ENCODE assay signal across 18 cellular contexts in the genomic region with DNA sequence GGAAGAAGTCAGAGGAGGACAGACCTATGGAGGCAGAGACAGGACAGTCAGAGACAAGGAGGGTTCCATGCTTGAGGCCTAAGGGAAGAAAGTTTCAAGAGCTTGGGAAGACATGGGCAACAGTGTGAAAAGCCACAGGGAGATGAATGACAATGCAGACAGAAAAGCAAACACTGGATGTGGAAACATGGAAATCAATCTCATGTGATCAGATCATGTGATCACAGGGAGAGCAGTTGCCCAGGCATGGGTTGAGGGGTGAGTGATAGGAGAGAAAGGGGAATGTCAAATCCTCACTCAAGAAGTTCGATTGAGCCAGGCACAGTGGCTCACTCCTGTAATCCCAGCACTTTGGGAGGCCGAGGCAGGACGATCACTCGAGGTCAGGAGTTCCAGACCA. TPM values are rescaled to one million over a fixed set of nuclear protein-coding genes. Genes with fewer than 3 reads are reported as not detected.
DNase-seq lines count a peak whose midpoint lies in the region; ATAC-seq, FAIRE-seq and TF ChIP-seq lines count a peak whose summit lies in the region.
"Had no signal": no experiment of that assay in that cellular context is flagged by ENCODE, and none has a peak within 500 bp of the region (broad histone marks: within the 10 kb centered on the region; RNA-seq: fewer than 3 reads in every experiment).

No MANE protein-coding gene starts in this region.

- no peak overlapping the region for H2BK120ac ChIP-seq in mesendoderm (ENCODE audit: low read depth, low read length)

- no peak for TF ChIP-seq POLR2A in K562 (conservative IDR thresholded peaks at IDR 0.05)

- H3K36me3 ChIP-seq in K562 (ENCODE audit: control insufficient read depth, insufficient read depth, low read length) (no peaks in the 10 kb centered on the region), mesendoderm (ENCODE audit: control insufficient read depth, insufficient read depth, low read length) (no peaks in the 10 kb centered on the region)
- H3K36me3 ChIP-seq: HAP-1 had no signal

- H3K23ac ChIP-seq in mesendoderm (ENCODE audit: low read length), result no peak overlapping the region

- peak overlapping the region; percentile 72 for H2AFZ ChIP-seq in K562 (ENCODE audit: low read depth, low read length)

- DNase-seq in HL-60 (ENCODE audit: low read depth in 1 of 2, low spot score in 1 of 2) (no peak), K562 (ENCODE audit: extremely low read depth in 1 of 4, low spot score in 3 of 4) (no peak), mesendoderm (no peak), NCI-H524 (lab: John Stamatoyannopoulos, UW) (no peak), GF-D8 (lab: John Stamatoyannopoulos, UW) (no peak), iPS-NIHi11 (ENCODE audit: low spot score) (no peak)
- no peak for DNase-seq in activated T-cell treated with anti-CD3 and anti-CD28 coated beads, Interleukin-2, amount 50 U/mL, for 1 hour
- DNase-seq: AML-193; CD4-positive, CD25-positive, alpha-beta regulatory T cell; COR-L47; Karpas-422; MM.1S; NCI-H1105; NCI-H510A; SHP77; T-helper 1 cell had no signal

- no peak for ATAC-seq in K562

- intact Hi-C loops in K562 (cut with micrococcal nuclease), result no loop called here

- H3K79me2 ChIP-seq in K562 (ENCODE audit: control insufficient read depth, insufficient read depth, low read length) (no peaks in the 10 kb centered on the region), mesendoderm (ENCODE audit: control insufficient read depth, insufficient read depth, low read length) (no peaks in the 10 kb centered on the region)

- H3K9ac ChIP-seq in K562 (ENCODE audit: insufficient read depth in 1 of 2, low read depth in 2 of 2, low read length in 2 of 2), result peak overlapping the region in 1 of 2 experiments; percentile 41; a peak in 1 of 4 replicates
- no peak overlapping the region for H3K9ac ChIP-seq in mesendoderm (ENCODE audit: low read length)

- H3K4me3 ChIP-seq in HL-60 (replicated peaks; ENCODE audit: insufficient read depth, low read length) (no peak overlapping the region), K562 (no peak overlapping the region), mesendoderm (ENCODE audit: low read length) (no peak overlapping the region)
- H3K4me3 ChIP-seq: HAP-1 had no signal

- no peaks in the 10 kb centered on the region for H3K27me3 ChIP-seq in HL-60 (ENCODE audit: insufficient read depth, poor library complexity, severe bottlenecking)
- no peaks in the 10 kb centered on the region for H3K27me3 ChIP-seq in K562 (ENCODE audit: control insufficient read depth in 2 of 2, insufficient read depth in 2 of 2, low read length in 2 of 2)
- no peaks in the 10 kb centered on the region for H3K27me3 ChIP-seq in mesendoderm (ENCODE audit: insufficient read depth, low read length, poor library complexity)

- H3K4me2 ChIP-seq in K562 (ENCODE audit: insufficient read depth, low read length), result no peak overlapping the region
- no peak overlapping the region for H3K4me2 ChIP-seq in mesendoderm (ENCODE audit: low read length)

- H4K8ac ChIP-seq in mesendoderm (ENCODE audit: low read depth, low read length), result no peak overlapping the region

- BruUV-seq in K562 (replicated peaks; lab: Mats Ljungman, UMichigan), result no TSS peak

- TF ChIP-seq EP300 in K562 (IDR thresholded peaks at IDR 0.05; ENCODE audit: low read length), result no peak

- 70% methylated on average over 4 of the region's 4 CpGs for WGBS in K562 (ENCODE audit: insufficient coverage, low coverage, missing lambda C conversion rate)
- WGBS in mesendoderm (ENCODE audit: extremely low coverage, insufficient coverage, low lambda C conversion rate), result no CpG with 5 or more reads among the region's 4 CpGs

- H3K18ac ChIP-seq in mesendoderm (ENCODE audit: low read length), result no peak overlapping the region

- no peaks in the 10 kb centered on the region for H3K9me3 ChIP-seq in K562 (replicated peaks; ENCODE audit: control insufficient read depth, insufficient read depth, low read depth, low read length)
- H3K9me3 ChIP-seq: HAP-1 had no signal

- no peaks in the 10 kb centered on the region for H3K79me1 ChIP-seq in mesendoderm (ENCODE audit: low read length)

- no peak for FAIRE-seq in K562 (lab: Jason Lieb, UNC)
- FAIRE-seq: G401.6 had no signal

- no peak overlapping the region for H2BK15ac ChIP-seq in mesendoderm (replicated peaks; ENCODE audit: low read depth)

- H4K20me1 ChIP-seq in K562 (replicated peaks; ENCODE audit: control insufficient read depth, insufficient read depth, low read length), result no peaks in the 10 kb centered on the region

- no peak overlapping the region for H3K56ac ChIP-seq in mesendoderm (ENCODE audit: low read length)

- in situ Hi-C loops in K562 (cut with MboI), result no loop called here

- H3K9me1 ChIP-seq in K562 (ENCODE audit: control insufficient read depth, insufficient read depth, low read length), result no peaks in the 10 kb centered on the region

- TF ChIP-seq CTCF in HL-60 (IDR thresholded peaks at IDR 0.05; ENCODE audit: insufficient read depth, low read length), result no peak
- no peak for TF ChIP-seq CTCF in K562 (IDR thresholded peaks at IDR 0.05 in 2 of 3, conservative IDR thresholded peaks at IDR 0.05 in 1 of 3; ENCODE audit: insufficient read depth in 2 of 3, low read depth in 1 of 3, low read length in 3 of 3)

- H3K4me1 ChIP-seq in K562 (replicated peaks in 1 of 2; ENCODE audit: control insufficient read depth in 2 of 2, insufficient read depth in 2 of 2, low read length in 2 of 2) (peaks cover 13% of the 10 kb centered on the region in 2 experiments), mesendoderm (ENCODE audit: control insufficient read depth, low read depth, low read length) (peaks cover 4% of the 10 kb centered on the region)
- H3K4me1 ChIP-seq: HAP-1 had no signal

- no peak overlapping the region for H2BK5ac ChIP-seq in mesendoderm (ENCODE audit: low read length)

- TF ChIP-seq RAD21 in K562 (CRISPR knock-in tag; conservative IDR thresholded peaks at IDR 0.05 in 1 of 2, IDR thresholded peaks at IDR 0.05 in 1 of 2), result no peak

- no peak overlapping the region for H3K4ac ChIP-seq in mesendoderm (ENCODE audit: low read depth, low read length)

- peak overlapping the region; percentile 43; the same call in 1 of the 2 replicates for H3K27ac ChIP-seq in HL-60 (replicated peaks)
- no peak overlapping the region for H3K27ac ChIP-seq in K562 (ENCODE audit: extremely low read depth, low read depth, low read length)
- H3K27ac ChIP-seq in mesendoderm (ENCODE audit: low read depth, low read length), result no peak overlapping the region

- CTCF ChIA-PET in K562 (lab: Yijun Ruan, JAX; ENCODE audit: low intra/inter-chr PET ratio), result no interaction called here

- H4K5ac ChIP-seq in mesendoderm (ENCODE audit: low read length), result no peak overlapping the region

- POLR2A ChIA-PET in K562 (lab: Yijun Ruan, JAX), result no interaction called here

- peak overlapping the region; percentile 58 for H2AK5ac ChIP-seq in mesendoderm (ENCODE audit: low read length)

TF ChIP-seq in K562, 482 proteins besides CTCF, POLR2A, EP300 and RAD21 (continues in another document):
- TF ChIP-seq MEF2D (tag; conservative IDR thresholded peaks at IDR 0.05; ENCODE audit: low read depth), result 0 out of 2 replicates have a peak, but pooled peaks have one; percentile 56
- TF ChIP-seq, protein P1, sequence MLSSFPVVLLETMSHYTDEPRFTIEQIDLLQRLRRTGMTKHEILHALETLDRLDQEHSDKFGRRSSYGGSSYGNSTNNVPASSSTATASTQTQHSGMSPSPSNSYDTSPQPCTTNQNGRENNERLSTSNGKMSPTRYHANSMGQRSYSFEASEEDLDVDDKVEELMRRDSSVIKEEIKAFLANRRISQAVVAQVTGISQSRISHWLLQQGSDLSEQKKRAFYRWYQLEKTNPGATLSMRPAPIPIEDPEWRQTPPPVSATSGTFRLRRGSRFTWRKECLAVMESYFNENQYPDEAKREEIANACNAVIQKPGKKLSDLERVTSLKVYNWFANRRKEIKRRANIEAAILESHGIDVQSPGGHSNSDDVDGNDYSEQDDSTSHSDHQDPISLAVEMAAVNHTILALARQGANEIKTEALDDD (IDR thresholded peaks at IDR 0.05), result no peak
- TF ChIP-seq CEBPG (CRISPR knock-in tag; IDR thresholded peaks at IDR 0.05), result no peak
- TF ChIP-seq CEBPG (tag; conservative IDR thresholded peaks at IDR 0.05 in 1 of 2, IDR thresholded peaks at IDR 0.05 in 1 of 2), result peak in 1 of 2 experiments; percentile 23; a peak in 1 of 4 replicates
- peak; percentile 31; the same call in 1 of the 2 replicates for TF ChIP-seq CBFA2T2 (conservative IDR thresholded peaks at IDR 0.05)
- peak; percentile 83 for TF ChIP-seq RAD51 (IDR thresholded peaks at IDR 0.05; ENCODE audit: borderline replicate concordance, low read depth)
- peak in 1 of 2 experiments; percentile 36; a peak in 1 of 4 replicates for TF ChIP-seq FOXK2 (conservative IDR thresholded peaks at IDR 0.05 in 1 of 2, IDR thresholded peaks at IDR 0.05 in 1 of 2; ENCODE audit: low read depth in 2 of 2)

RNA-seq across cellular contexts. Expression of a gene that starts 17.2 kb away (rescaled TPM):
- 0.56 and 1.2 TPM in 2 replicates for total RNA-seq in K562 (2011; cell fraction: chromatin; rRNA removed; ENCODE audit: low replicate concordance)
- 0.50 and 0.53 TPM in 2 replicates for total RNA-seq in K562 (2011; cell fraction: nucleolus; rRNA removed)
- 0.46 and 0.66 TPM in 2 replicates for total RNA-seq in K562 (2011; cell fraction: nucleoplasm; rRNA removed)
- total RNA-seq in K562 (2014; rRNA removed) (0.20 TPM in 1 of 2 replicates, not detected in the other), K562 (2014; rRNA removed; fragmentation: Illumina TruSeq; extraction: Trizol) (0.22 and 0.25 TPM in 2 replicates), K562 (2015; rRNA removed; fragmentation: Illumina TruSeq; extraction: Trizol) (0.30 and 0.36 TPM in 2 replicates), K562 (2021) (0.36 and 0.55 TPM in 2 replicates)
- polyA plus RNA-seq in K562 (2011; rRNA removed) (0.43 and 0.45 TPM in 2 replicates), K562 (2014; fragmentation: Illumina TruSeq; extraction: Trizol) (0.26 and 0.33 TPM in 2 replicates), K562 (2014; fragmentation: Nextera tagmentation; extraction: Ambion mirVana) (under 1 TPM; 0.15 to 0.48 TPM), K562 (2014; rRNA removed) (0.32 and 0.52 TPM in 2 replicates)
- 0.83 and 1.4 TPM in 2 replicates for polyA plus RNA-seq in K562 (2011; cell fraction: cytosol; rRNA removed)
- 0.18 and 0.40 TPM in 2 replicates for polyA plus RNA-seq in K562 (2011; cell fraction: nucleus; rRNA removed)
- 0.31 and 0.51 TPM in 2 replicates for polyA plus RNA-seq in K562 (2012)
- 0.48 and 0.67 TPM in 2 replicates for polyA minus RNA-seq in K562 (2011; rRNA and poly(A)+ RNA removed)
- polyA minus RNA-seq in K562 (2011; cell fraction: cytosol; rRNA and poly(A)+ RNA removed), result not detected in 2 replicates
- 0.13 and 0.22 TPM in 2 replicates for polyA minus RNA-seq in K562 (2011; cell fraction: nucleus; rRNA and poly(A)+ RNA removed)
- 0.59 TPM for polyA plus RNA-seq in mesendoderm (2013, experiment 1 of 2)
- 0.81 TPM for polyA plus RNA-seq in mesendoderm (2013, experiment 2 of 2)
